ENCODE assay signal across 18 cellular contexts in genomic region chr9:81694541-81694940, GRCh38. TPM values are rescaled to one million over a fixed set of nuclear protein-coding genes. Genes with fewer than 3 reads are reported as not detected.
DNase-seq lines count a peak whose midpoint lies in the region; ATAC-seq and TF ChIP-seq lines count a peak whose summit lies in the region.
"Had no signal": no experiment of that assay in that cellular context is flagged by ENCODE, and none has a peak within 500 bp of the region (broad histone marks: within the 10 kb centered on the region; RNA-seq: fewer than 3 reads in every experiment).

No MANE protein-coding gene starts in this region.

- H3K27me3 Mint-ChIP-seq in neural progenitor cell (ENCODE audit: insufficient read depth, low read depth): peaks cover 27% of the 10 kb centered on the region

- H3F3A ChIP-seq in neural progenitor cell (ENCODE audit: low read depth): peaks cover 2% of the 10 kb centered on the region

- H3K36me3 Mint-ChIP-seq in neural progenitor cell: no peaks in the 10 kb centered on the region
- H3K36me3 Mint-ChIP-seq: IgD-negative memory B cell had no signal

- H3K79me2 ChIP-seq in neural progenitor cell (ENCODE audit: low read depth): no peaks in the 10 kb centered on the region

- H3K4me2 ChIP-seq in neural progenitor cell: no peak overlapping the region

- no peaks in the 10 kb centered on the region for H4K20me1 ChIP-seq in neural progenitor cell (ENCODE audit: low read depth)

- peaks cover 31% of the 10 kb centered on the region for H3K4me1 Mint-ChIP-seq in neural progenitor cell

- no peak for ATAC-seq in HG02840 (IDR thresholded peaks at IDR 0.05; ENCODE audit: low FRiP score, unreplicated experiment)
- ATAC-seq in HG03025 (IDR thresholded peaks at IDR 0.05; ENCODE audit: low FRiP score, unreplicated experiment): no peak

- peaks cover 15% of the 10 kb centered on the region for H3K4me1 ChIP-seq in SJCRH30
- peaks cover 9% of the 10 kb centered on the region for H3K4me1 ChIP-seq in neural progenitor cell
- H3K4me1 ChIP-seq in tibial nerve: peaks cover 0 to 20% (median 0%) of the 10 kb centered on the region in 4 donors

- WGBS in tibial nerve, 2 donors: 48 to 52% methylated on average over 7 of the region's 7 CpGs

- H2AFZ ChIP-seq in neural progenitor cell (replicated peaks): no peak overlapping the region
- H2AFZ ChIP-seq: GM23248 had no signal

- H3K36me3 ChIP-seq in SJCRH30 (no peaks in the 10 kb centered on the region), neural progenitor cell (no peaks in the 10 kb centered on the region), tibial nerve (no peaks in the 10 kb centered on the region)

- H3K9me3 ChIP-seq in SJCRH30 (replicated peaks): no peaks in the 10 kb centered on the region
- H3K9me3 ChIP-seq in neural progenitor cell (ENCODE audit: low read depth): no peaks in the 10 kb centered on the region
- H3K9me3 ChIP-seq in tibial nerve: no peaks in the 10 kb centered on the region

- H3K27ac Mint-ChIP-seq in neural progenitor cell: peak overlapping the region; percentile 8
- H3K27ac Mint-ChIP-seq: IgD-negative memory B cell had no signal

- no peak for TF ChIP-seq EP300 in tibial nerve (IDR thresholded peaks at IDR 0.05)

- H3K4me3 Mint-ChIP-seq in neural progenitor cell: no peak overlapping the region
- H3K4me3 Mint-ChIP-seq: IgD-negative memory B cell had no signal

- peak overlapping the region; percentile 41 for H3K4me3 ChIP-seq in SJCRH30
- peak overlapping the region; percentile 5 for H3K4me3 ChIP-seq in coronary artery
- no peak overlapping the region for H3K4me3 ChIP-seq in neural progenitor cell
- no peak overlapping the region for H3K4me3 ChIP-seq in tibial nerve
- H3K4me3 ChIP-seq: GM23248 had no signal

- H3K9ac ChIP-seq in neural progenitor cell: no peak overlapping the region
- H3K9ac ChIP-seq: GM23248 had no signal

- H3K27me3 ChIP-seq in SJCRH30: no peaks in the 10 kb centered on the region
- peaks cover 22% of the 10 kb centered on the region for H3K27me3 ChIP-seq in neural progenitor cell
- H3K27me3 ChIP-seq in tibial nerve: no peaks in the 10 kb centered on the region

- peak overlapping the region; percentile 15 for H3K27ac ChIP-seq in SJCRH30
- no peak overlapping the region for H3K27ac ChIP-seq in coronary artery
- H3K27ac ChIP-seq in neural progenitor cell: no peak overlapping the region
- H3K27ac ChIP-seq in tibial nerve: peak overlapping the region; percentile 19 to 97 (median 54)
- H3K27ac ChIP-seq: GM23248 had no signal

- TF ChIP-seq CTCF in coronary artery (IDR thresholded peaks at IDR 0.05): no peak
- TF ChIP-seq CTCF in neural progenitor cell (IDR thresholded peaks at IDR 0.05): no peak
- no peak for TF ChIP-seq CTCF in tibial nerve (IDR thresholded peaks at IDR 0.05)

- no peaks in the 10 kb centered on the region for H3K9me3 Mint-ChIP-seq in neural progenitor cell
- H3K9me3 Mint-ChIP-seq: IgD-negative memory B cell had no signal

- TF ChIP-seq POLR2A in tibial nerve (IDR thresholded peaks at IDR 0.05): no peak

- DNase-seq in SJCRH30: peak; percentile 50 to 77
- DNase-seq in coronary artery (ENCODE audit: low spot score): no peak
- DNase-seq in neural progenitor cell (ENCODE audit: low spot score): no peak
- no peak for DNase-seq in tibial nerve (ENCODE audit: low spot score in 2 of 2)
- no peak for DNase-seq in stimulated activated CD4-positive, alpha-beta T cell treated with anti-CD3 and anti-CD28 coated beads, Interleukin-4, amount 100 ng/mL, for 4 hours
- DNase-seq: ACHN, COR-L47, GF-D8, GM23248, Kasumi-1, NCI-H1105 treated with DMSO at 0.1 percent for 48 hours, NCI-H187, NCI-H446, OCI-M1, SHP77 treated with DMSO at 0.1 percent for 48 hours had no signal

RNA-seq across cellular contexts. Expression of gene TLE1, which starts 5.2 kb away (rescaled TPM):
- total RNA-seq in SJCRH30 (2014; rRNA removed; shearing (Covaris generic)): 101 and 102 TPM in 2 replicates
- 51.9 and 54.7 TPM in 2 replicates for total RNA-seq in neural progenitor cell (ENCODE audit: low replicate concordance)
- 100 to 1,000 TPM in 2 of 4 donors, 10 to 100 TPM in 2; 81.8 to 107 (median 94.7) TPM for total RNA-seq in tibial nerve

Comparison
In these comparisons a context has a peak if more than half of its experiments do, and no peak if none do; other contexts are left out.
1. DNase-seq: peak in SJCRH30 (2 of 2); none in coronary artery (single experiment), neural progenitor cell (single experiment), tibial nerve (0 of 2) and stimulated activated CD4-positive, alpha-beta T cell treated with anti-CD3 and anti-CD28 coated beads, Interleukin-4, amount 100 ng/mL, for 4 hours (0 of 2).
2. H3K27ac ChIP-seq: peak in SJCRH30 (single experiment) and tibial nerve (4 of 4); none in coronary artery (0 of 2) and neural progenitor cell (single experiment).
3. H3K4me3 ChIP-seq: peak in SJCRH30 (single experiment) and coronary artery (single experiment); none in neural progenitor cell (single experiment) and tibial nerve (0 of 4).